Comparison of ENCODE assay signal across 8 cellular contexts in genomic region chr4:39527296-39528055, GRCh38. TPM values are rescaled to one million over a fixed set of nuclear protein-coding genes. Genes with fewer than 3 reads are reported as not detected.
DNase-seq lines count a peak whose midpoint lies in the region; ATAC-seq and TF ChIP-seq lines count a peak whose summit lies in the region.

Gene UGDH, minus strand, starts transcription at chr4:39527439. Its CDS starts 5,927 bp downstream, at chr4:39521512.

- H3K9me3 ChIP-seq in mucosa of descending colon = peaks cover 4% of the 10 kb centered on the region

- peaks cover 21% of the 10 kb centered on the region for H3K4me1 ChIP-seq in mucosa of descending colon (ENCODE audit: low read depth)

- H3K4me1 Mint-ChIP-seq in IgD-negative memory B cell = peaks cover 14 to 22% (median 20%) of the 10 kb centered on the region in 3 donors

- DNase-seq in DMS153 (lab: John Stamatoyannopoulos, UW) = peak; percentile 82
- DNase-seq in OCI-M2 (lab: John Stamatoyannopoulos, UW; ENCODE audit: unreplicated experiment) = peak; percentile 52
- peak; percentile 83 for DNase-seq in activated T-cell treated with anti-CD3 and anti-CD28 coated beads for 4 hours
- peak; percentile 98 for DNase-seq in epithelial cell of esophagus (ENCODE audit: low read depth)
- peak; percentile 97 to 98 (median 98) for DNase-seq in mucosa of descending colon
- DNase-seq in stimulated activated CD8-positive, alpha-beta memory T cell treated with anti-CD3 and anti-CD28 coated beads, Interleukin-4, amount 100 ng/mL, for 24 hours (ENCODE audit: low read depth) = peak; percentile 85

- H3K27me3 Mint-ChIP-seq in IgD-negative memory B cell = no peaks in the 10 kb centered on the region

- ATAC-seq in GM21529 (IDR thresholded peaks at IDR 0.05; ENCODE audit: unreplicated experiment) (peak; percentile 97), mucosa of descending colon (peak; percentile 94)

- H3K27ac Mint-ChIP-seq in IgD-negative memory B cell = peak within 1 kb of the TSS; percentile 78 to 91 (median 91)

- peaks cover 10% of the 10 kb centered on the region for H3K36me3 Mint-ChIP-seq in IgD-negative memory B cell

- H3K4me3 Mint-ChIP-seq in IgD-negative memory B cell = peak within 1 kb of the TSS; percentile 98 to 100 (median 100)

- peak within 1 kb of the TSS; percentile 89 for H3K4me3 ChIP-seq in epithelial cell of esophagus (ENCODE audit: low read length)
- peak within 1 kb of the TSS; percentile 79 for H3K4me3 ChIP-seq in mucosa of descending colon

- no peaks in the 10 kb centered on the region for H3K36me3 ChIP-seq in mucosa of descending colon (ENCODE audit: low read depth)

- intact Hi-C loops in mucosa of descending colon (cut with DNase I, micrococcal nuclease) = loop anchor here (5.0 to 10.0 kb wide), 2 partner anchors 107 to 110 kb away; partner anchors contain the start of gene SMIM14 (in 2 of the 2)

- H3K9me3 Mint-ChIP-seq in IgD-negative memory B cell = peaks cover 2 to 7% (median 5%) of the 10 kb centered on the region in 3 donors

- TF ChIP-seq CTCF in epithelial cell of esophagus (IDR thresholded peaks at IDR 0.05; ENCODE audit: insufficient read depth, low read depth, low read length, missing control alignments) = no peak
- TF ChIP-seq CTCF in mucosa of descending colon (IDR thresholded peaks at IDR 0.05) = no peak

RNA-seq across cellular contexts. Expression of gene UGDH, which starts in this region (rescaled TPM):
- polyA plus RNA-seq in IgD-negative memory B cell = 20.0 TPM
- 100 to 1,000 TPM; 148 to 352 (median 263) TPM for total RNA-seq in mucosa of descending colon

Comparison
In these comparisons a context has a peak if more than half of its experiments do, and no peak if none do; other contexts are left out.
1. Peak in every context shown above with its lines: DNase-seq, ATAC-seq and H3K4me3 ChIP-seq.